In genomic region chr13:44142540-44142867, GRCh38 we compare ENCODE assay signal across 7 cellular contexts.
DNase-seq lines count a peak whose midpoint lies in the region; ATAC-seq lines count a peak whose summit lies in the region.

No MANE protein-coding gene starts in this region.

- H3K4me1 Mint-ChIP-seq in activated naive CD8-positive, alpha-beta T cell treated with anti-CD3 and anti-CD28 coated beads for 36 hours, result peaks cover 15% of the 10 kb centered on the region

- peak overlapping the region; percentile 3; the same call in 1 of the 2 replicates for H3K27ac ChIP-seq in HUES64 (ENCODE audit: low read depth, low read length)
- no peak overlapping the region for H3K27ac ChIP-seq in iPS-20b (ENCODE audit: low read length)
- peak overlapping the region; percentile 89 for H3K27ac ChIP-seq in stomach smooth muscle (ENCODE audit: low read length)

- DNase-seq in activated naive CD8-positive, alpha-beta T cell treated with anti-CD3 and anti-CD28 coated beads for 36 hours, result no peak
- no peak for DNase-seq in amygdala (lab: John Stamatoyannopoulos, UW)

- H3K4me3 ChIP-seq in HUES64 (ENCODE audit: low read length) (peak overlapping the region; percentile 78), iPS-20b (ENCODE audit: low read length) (peak overlapping the region; percentile 76), stomach smooth muscle (ENCODE audit: low read length in 2 of 2) (peak overlapping the region; percentile 81 to 97)

- ATAC-seq in GM18873 (IDR thresholded peaks at IDR 0.05; ENCODE audit: low FRiP score, unreplicated experiment) (no peak), GM19035 (IDR thresholded peaks at IDR 0.05; ENCODE audit: unreplicated experiment) (no peak)

- peaks cover 20% of the 10 kb centered on the region for H3K4me1 ChIP-seq in HUES64 (ENCODE audit: insufficient read depth, low read length)
- peaks cover 9% of the 10 kb centered on the region; the same call in 1 of the 2 replicates for H3K4me1 ChIP-seq in iPS-20b (ENCODE audit: insufficient read depth, low read length)
- peaks cover 9% of the 10 kb centered on the region for H3K4me1 ChIP-seq in stomach smooth muscle (ENCODE audit: control insufficient read depth, insufficient read depth, low read length)

- H3K9me3 Mint-ChIP-seq in activated naive CD8-positive, alpha-beta T cell treated with anti-CD3 and anti-CD28 coated beads for 36 hours, result no peaks in the 10 kb centered on the region

- H3K36me3 Mint-ChIP-seq in activated naive CD8-positive, alpha-beta T cell treated with anti-CD3 and anti-CD28 coated beads for 36 hours, result no peaks in the 10 kb centered on the region

- WGBS in HUES64, result 7% methylated on average over 7 of the region's 7 CpGs

- H3K36me3 ChIP-seq in HUES64 (ENCODE audit: insufficient read depth, low read length) (no peaks in the 10 kb centered on the region), iPS-20b (ENCODE audit: insufficient read depth, low read depth, low read length) (no peaks in the 10 kb centered on the region), stomach smooth muscle (ENCODE audit: control insufficient read depth in 2 of 2, insufficient read depth in 2 of 2, low read length in 2 of 2) (no peaks in the 10 kb centered on the region)

- peak overlapping the region; percentile 80 for H3K27ac Mint-ChIP-seq in activated naive CD8-positive, alpha-beta T cell treated with anti-CD3 and anti-CD28 coated beads for 36 hours

- peak overlapping the region; percentile 86 for H3K9ac ChIP-seq in HUES64 (ENCODE audit: low read depth, low read length)
- H3K9ac ChIP-seq in iPS-20b (ENCODE audit: low read depth, low read length), result peak overlapping the region; percentile 88
- H3K9ac ChIP-seq in stomach smooth muscle (ENCODE audit: low read length in 2 of 2), result peak overlapping the region; percentile 96 to 97

- H3K27me3 ChIP-seq in HUES64 (ENCODE audit: insufficient read depth, low read length), result no peaks in the 10 kb centered on the region
- no peaks in the 10 kb centered on the region for H3K27me3 ChIP-seq in iPS-20b (ENCODE audit: insufficient read depth, low read length)
- H3K27me3 ChIP-seq in stomach smooth muscle (ENCODE audit: control insufficient read depth in 1 of 2, insufficient read depth in 2 of 2, low read length in 2 of 2), result no peaks in the 10 kb centered on the region

- H3K9me3 ChIP-seq in HUES64 (ENCODE audit: insufficient read depth, low read depth, low read length) (no peaks in the 10 kb centered on the region), iPS-20b (ENCODE audit: insufficient read depth, low read depth, low read length) (no peaks in the 10 kb centered on the region), stomach smooth muscle (ENCODE audit: control insufficient read depth in 2 of 2, low read length in 2 of 2) (no peaks in the 10 kb centered on the region)

- no peaks in the 10 kb centered on the region for H3K27me3 Mint-ChIP-seq in activated naive CD8-positive, alpha-beta T cell treated with anti-CD3 and anti-CD28 coated beads for 36 hours

- peak overlapping the region; percentile 86 for H3K4me3 Mint-ChIP-seq in activated naive CD8-positive, alpha-beta T cell treated with anti-CD3 and anti-CD28 coated beads for 36 hours
